1 cellular context compared by ENCODE assay signal in genomic region chr5:72957337-72957736, GRCh38.
TF ChIP-seq lines count a peak whose summit lies in the region.

No MANE protein-coding gene starts in this region.

TF ChIP-seq in IMR-90, 13 proteins besides CTCF, POLR2A, EP300 and RAD21 (continued from another document):
- no peak for TF ChIP-seq ELK1 (IDR thresholded peaks at IDR 0.05; ENCODE audit: borderline replicate concordance, low read depth, low read length)
- TF ChIP-seq CEBPB (IDR thresholded peaks at IDR 0.05; ENCODE audit: low read depth, low read length): no peak
- TF ChIP-seq SMC3 (IDR thresholded peaks at IDR 0.05; ENCODE audit: low read depth, low read length): no peak
- no peak for TF ChIP-seq RFX5 (IDR thresholded peaks at IDR 0.05; ENCODE audit: low read depth, low read length)
